8 cellular contexts compared by ENCODE assay signal in genomic region chr12:43758728-43759563, GRCh38. TPM values are rescaled to one million over a fixed set of nuclear protein-coding genes. Genes with fewer than 3 reads are reported as not detected.
DNase-seq lines count a peak whose midpoint lies in the region; ATAC-seq and TF ChIP-seq lines count a peak whose summit lies in the region.

Gene IRAK4 (plus strand): TSS chr12:43758951. CDS start chr12:43768112, 9,161 bp downstream.
Gene PUS7L (minus strand): TSS chr12:43758790. CDS start chr12:43755245, 3,545 bp downstream.

- intact Hi-C loops in ascending aorta (cut with DNase I) (loop anchor here (1.0 to 5.0 kb wide), 4 partner anchors 47 to 1520 kb away; partner anchors contain the start of genes PPHLN1, TMEM117, TWF1 and YAF2), right cardiac atrium (cut with DNase I) (no loop called here), vagina (cut with DNase I) (no loop called here)

- no peaks in the 10 kb centered on the region for H3K9me3 ChIP-seq in ascending aorta
- H3K9me3 ChIP-seq in right cardiac atrium (ENCODE audit: control insufficient read depth, low read length), result no peaks in the 10 kb centered on the region
- no peaks in the 10 kb centered on the region for H3K9me3 ChIP-seq in vagina

- H3K27ac ChIP-seq in ascending aorta (peak within 1 kb of the TSS; percentile 75 to 88), right cardiac atrium (ENCODE audit: low read length) (peak within 1 kb of the TSS; percentile 52), vagina (peak within 1 kb of the TSS; percentile 66)

- peak in 1 of 2 donors; percentile 48 for TF ChIP-seq POLR2A in vagina (IDR thresholded peaks at IDR 0.05)

- H3K36me3 ChIP-seq in ascending aorta (peaks cover 0 to 12% of the 10 kb centered on the region in 2 donors), vagina (peaks cover 0 to 9% of the 10 kb centered on the region in 2 donors)

- H3K4me1 ChIP-seq in ascending aorta (peaks cover 4 to 21% of the 10 kb centered on the region in 2 donors), right cardiac atrium (ENCODE audit: control insufficient read depth, insufficient read depth, low read length) (peaks cover 2% of the 10 kb centered on the region), vagina (peaks cover 28% of the 10 kb centered on the region)

- H3K27me3 ChIP-seq in ascending aorta (no peaks in the 10 kb centered on the region), right cardiac atrium (ENCODE audit: control insufficient read depth, insufficient read depth) (no peaks in the 10 kb centered on the region), vagina (no peaks in the 10 kb centered on the region)

- under 1% methylated on average over 54 of the region's 54 CpGs for WGBS in right cardiac atrium

- peak within 1 kb of the TSS; percentile 53 to 78 for H3K4me3 ChIP-seq in ascending aorta
- H3K4me3 ChIP-seq in right cardiac atrium (ENCODE audit: low read length), result peak within 1 kb of the TSS; percentile 73
- peak within 1 kb of the TSS; percentile 57 to 90 for H3K4me3 ChIP-seq in vagina

- H3K27ac Mint-ChIP-seq in T-helper 2 cell treated with Interferon-gamma antibody and Interleukin-4, amounts not matched to agents 5 μg/mL and 100 μg/mL, for 36 hours, result peak within 1 kb of the TSS; percentile 98

- no peaks in the 10 kb centered on the region for H3K27me3 Mint-ChIP-seq in T-helper 2 cell treated with Interferon-gamma antibody and Interleukin-4, amounts not matched to agents 5 μg/mL and 100 μg/mL, for 36 hours (ENCODE audit: low read depth)

- peaks cover 38% of the 10 kb centered on the region for H3K36me3 Mint-ChIP-seq in T-helper 2 cell treated with Interferon-gamma antibody and Interleukin-4, amounts not matched to agents 5 μg/mL and 100 μg/mL, for 36 hours (ENCODE audit: low read depth)

- DNase-seq in NCI-H187 (lab: John Stamatoyannopoulos, UW) (peak; percentile 96 to 97), ascending aorta (ENCODE audit: low spot score in 2 of 2) (peak; percentile 85 to 98), right cardiac atrium (peak; percentile 96 to 98 (median 97)), putamen (ENCODE audit: low spot score) (peak; percentile 97), vagina (ENCODE audit: extremely low spot score in 2 of 2) (peak in 1 of 2 donors; percentile 96)
- peak; percentile 92 for DNase-seq in T-helper 2 cell treated with Interferon-gamma antibody and Interleukin-4, amounts not matched to agents 5 μg/mL and 100 μg/mL, for 36 hours (ENCODE audit: low spot score)

- TF ChIP-seq CTCF in ascending aorta (IDR thresholded peaks at IDR 0.05) (peak; percentile 38 to 50 (median 46)), vagina (IDR thresholded peaks at IDR 0.05) (peak in 1 of 3 experiments; percentile 36)

- peak within 1 kb of the TSS; percentile 91 for H3K4me3 Mint-ChIP-seq in T-helper 2 cell treated with Interferon-gamma antibody and Interleukin-4, amounts not matched to agents 5 μg/mL and 100 μg/mL, for 36 hours

- H3K9me3 Mint-ChIP-seq in T-helper 2 cell treated with Interferon-gamma antibody and Interleukin-4, amounts not matched to agents 5 μg/mL and 100 μg/mL, for 36 hours, result peaks cover 4% of the 10 kb centered on the region

- ATAC-seq in GM18499 (IDR thresholded peaks at IDR 0.05; ENCODE audit: insufficient read depth, unreplicated experiment) (peak; percentile 96), HG02943 (IDR thresholded peaks at IDR 0.05; ENCODE audit: low read depth, unreplicated experiment) (peak; percentile 97), right cardiac atrium (peak; percentile 100)

- peaks cover 56% of the 10 kb centered on the region for H3K4me1 Mint-ChIP-seq in T-helper 2 cell treated with Interferon-gamma antibody and Interleukin-4, amounts not matched to agents 5 μg/mL and 100 μg/mL, for 36 hours (ENCODE audit: low read depth)

RNA-seq across cellular contexts. Expression of gene IRAK4, which starts in this region (rescaled TPM):
- total RNA-seq in ascending aorta (7.3 TPM), right cardiac atrium (10 to 100 TPM in 1 of 4 donors, 1 to 10 TPM in 3; 8.2 to 12.9 (median 8.8) TPM), vagina (16.9 TPM)
- polyA plus RNA-seq in right cardiac atrium, result 4.8 TPM

RNA-seq across cellular contexts. Expression of gene PUS7L, which starts in this region (rescaled TPM):
- total RNA-seq in ascending aorta, result 2.4 TPM
- 10 to 100 TPM in 1 of 4 donors, 1 to 10 TPM in 3; 8.7 to 11.6 (median 9.3) TPM for total RNA-seq in right cardiac atrium
- polyA plus RNA-seq in right cardiac atrium, result 1.8 TPM
- total RNA-seq in vagina, result 13.0 TPM
